In genomic region chr1:207822124-207822601, GRCh38 we compare ENCODE assay signal across 8 cellular contexts.
DNase-seq lines count a peak whose midpoint lies in the region; ATAC-seq lines count a peak whose summit lies in the region.

No MANE protein-coding gene starts in this region.

- peaks cover 2% of the 10 kb centered on the region for H3K9me3 Mint-ChIP-seq in activated naive CD4-positive, alpha-beta T cell treated with anti-CD3 and anti-CD28 coated beads, Interleukin-2, amount 10 ng/mL, durations not matched to agents 7 days and 5 days

- H3K27ac Mint-ChIP-seq in activated naive CD4-positive, alpha-beta T cell treated with anti-CD3 and anti-CD28 coated beads, Interleukin-2, amount 10 ng/mL, durations not matched to agents 7 days and 5 days = peak overlapping the region; percentile 98

- peaks cover 6% of the 10 kb centered on the region for H3K27me3 Mint-ChIP-seq in activated naive CD4-positive, alpha-beta T cell treated with anti-CD3 and anti-CD28 coated beads, Interleukin-2, amount 10 ng/mL, durations not matched to agents 7 days and 5 days

- CTCF ChIA-PET in activated naive CD4-positive, alpha-beta T cell treated with anti-CD3 and anti-CD28 coated beads, Interleukin-2, amount 10 ng/mL, durations not matched to agents 7 days and 5 days (lab: Charles Lee) = interaction anchor here (0.7 to 2.6 kb wide), 6 partner anchors 10 to 63 kb away, joined by 3 to 22 read pairs (median 4); no protein-coding TSS in a partner anchor

- H3K4me3 Mint-ChIP-seq in activated naive CD4-positive, alpha-beta T cell treated with anti-CD3 and anti-CD28 coated beads, Interleukin-2, amount 10 ng/mL, durations not matched to agents 7 days and 5 days = no peak overlapping the region

- ATAC-seq in HG02981 (IDR thresholded peaks at IDR 0.05; ENCODE audit: unreplicated experiment) = peak; percentile 30

- peaks cover 59% of the 10 kb centered on the region for H3K4me1 Mint-ChIP-seq in activated naive CD4-positive, alpha-beta T cell treated with anti-CD3 and anti-CD28 coated beads, Interleukin-2, amount 10 ng/mL, durations not matched to agents 7 days and 5 days

- peak overlapping the region; percentile 100 for H3K27ac ChIP-seq in caudate nucleus (ENCODE audit: low read depth, low read length)
- H3K27ac ChIP-seq in substantia nigra (ENCODE audit: low read depth, low read length, poor library complexity, severe bottlenecking) = peak overlapping the region; percentile 100

- peaks cover 45% of the 10 kb centered on the region for H3K36me3 Mint-ChIP-seq in activated naive CD4-positive, alpha-beta T cell treated with anti-CD3 and anti-CD28 coated beads, Interleukin-2, amount 10 ng/mL, durations not matched to agents 7 days and 5 days

- no peak for DNase-seq in activated naive CD4-positive, alpha-beta T cell treated with anti-CD3 and anti-CD28 coated beads, Interleukin-2, amount 10 ng/mL, durations not matched to agents 7 days and 5 days
- no peak for DNase-seq in activated naive CD4-positive, alpha-beta T cell (lab: John Stamatoyannopoulos, UW)
- DNase-seq in caudate nucleus (lab: John Stamatoyannopoulos, UW) (no peak), substantia nigra (lab: John Stamatoyannopoulos, UW) (peak in 1 of 49 donors; percentile 61), activated gamma-delta T cell (lab: John Stamatoyannopoulos, UW) (no peak), midbrain (lab: John Stamatoyannopoulos, UW) (no peak), NCI-H2081 treated with DMSO at 0.1 percent for 48 hours (lab: John Stamatoyannopoulos, UW) (no peak)
